Comparison of ENCODE assay signal across 8 cellular contexts in genomic region chr11:119169272-119169719, GRCh38. TPM values are rescaled to one million over a fixed set of nuclear protein-coding genes. Genes with fewer than 3 reads are reported as not detected.
A peak's percentile ranks its signal among the peaks of the same experiment; 100 is the strongest.
DNase-seq lines count a peak whose midpoint lies in the region; ATAC-seq and TF ChIP-seq lines count a peak whose summit lies in the region.

No MANE protein-coding gene starts in this region.

- no peak for TF ChIP-seq EP300 in gastroesophageal sphincter (IDR thresholded peaks at IDR 0.05)

- H3K36me3 ChIP-seq in HUES6 (ENCODE audit: control insufficient read depth, insufficient read depth, low read length) (peaks cover 4% of the 10 kb centered on the region; the same call in 1 of the 2 replicates), gastroesophageal sphincter (peaks cover 0 to 27% of the 10 kb centered on the region in 2 donors)

- CTCF ChIA-PET in AG04450 (lab: Charles Lee), result interaction anchor here (0.6 to 1.9 kb wide), 19 partner anchors 8 to 964 kb away, joined by 3 to 19 read pairs (median 3); partner anchors contain the start of genes C1QTNF5, CBL and DPAGT1

- H3K4me3 ChIP-seq in AG04450 (ENCODE audit: low read depth, low read length), result peak overlapping the region; percentile 64
- H3K4me3 ChIP-seq in HUES6 (ENCODE audit: low read depth, low read length), result peak overlapping the region; percentile 78
- peak overlapping the region; percentile 70 to 93 for H3K4me3 ChIP-seq in gastroesophageal sphincter

- no peaks in the 10 kb centered on the region for H3K27me3 Mint-ChIP-seq in activated T-helper 2 cell treated with anti-CD3 and anti-CD28 coated beads, Interferon-gamma antibody, Interleukin-2, Interleukin-4, amounts not matched to agents 10 μg/mL and 5 μg/mL and 100 μg/mL, durations not matched to agents 14 hours and 24 hours and 36 hours (ENCODE audit: low read depth)

- no peaks in the 10 kb centered on the region for H3K9me3 Mint-ChIP-seq in activated T-helper 2 cell treated with anti-CD3 and anti-CD28 coated beads, Interferon-gamma antibody, Interleukin-2, Interleukin-4, amounts not matched to agents 10 μg/mL and 5 μg/mL and 100 μg/mL, durations not matched to agents 14 hours and 24 hours and 36 hours

- ATAC-seq in gastroesophageal sphincter (peak; percentile 72), omental fat pad (ENCODE audit: low FRiP score) (peak; percentile 41), HG03025 (IDR thresholded peaks at IDR 0.05; ENCODE audit: low FRiP score, unreplicated experiment) (no peak)

- peak overlapping the region; percentile 52 for H3K27ac ChIP-seq in AG04450 (ENCODE audit: low read depth, low read length)
- peak overlapping the region; percentile 73 for H3K27ac ChIP-seq in HUES6 (ENCODE audit: low read depth, low read length)
- peak overlapping the region; percentile 88 to 98 (median 97) for H3K27ac ChIP-seq in gastroesophageal sphincter

- no peaks in the 10 kb centered on the region for H3K36me3 Mint-ChIP-seq in activated T-helper 2 cell treated with anti-CD3 and anti-CD28 coated beads, Interferon-gamma antibody, Interleukin-2, Interleukin-4, amounts not matched to agents 10 μg/mL and 5 μg/mL and 100 μg/mL, durations not matched to agents 14 hours and 24 hours and 36 hours (ENCODE audit: low read depth)

- peak overlapping the region; percentile 85 for H3K9ac ChIP-seq in HUES6 (ENCODE audit: low read length)

- DNase-seq in AG04450 (ENCODE audit: low read depth, low spot score), result no peak
- DNase-seq in GM19238 (ENCODE audit: insufficient read length, low spot score), result peak; percentile 53
- peak; percentile 26 for DNase-seq in activated T-helper 2 cell treated with anti-CD3 and anti-CD28 coated beads, Interferon-gamma antibody, Interleukin-2, Interleukin-4, amounts not matched to agents 10 μg/mL and 5 μg/mL and 100 μg/mL, durations not matched to agents 14 hours and 24 hours and 36 hours (ENCODE audit: low spot score)
- no peak for DNase-seq in omental fat pad (ENCODE audit: low spot score)
- no peak for DNase-seq in activated gamma-delta T cell treated with Interleukin-2 at 50 U/mL for 16 hours

- peak overlapping the region; percentile 88 for H3K4me3 Mint-ChIP-seq in activated T-helper 2 cell treated with anti-CD3 and anti-CD28 coated beads, Interferon-gamma antibody, Interleukin-2, Interleukin-4, amounts not matched to agents 10 μg/mL and 5 μg/mL and 100 μg/mL, durations not matched to agents 14 hours and 24 hours and 36 hours (ENCODE audit: low read depth)

- H3K4me1 ChIP-seq in HUES6 (ENCODE audit: control insufficient read depth, insufficient read depth, low read length) (peaks cover 21% of the 10 kb centered on the region), gastroesophageal sphincter (peaks cover 0 to 19% (median 4%) of the 10 kb centered on the region in 3 donors)

- peak overlapping the region; percentile 89 for H3K27ac Mint-ChIP-seq in activated T-helper 2 cell treated with anti-CD3 and anti-CD28 coated beads, Interferon-gamma antibody, Interleukin-2, Interleukin-4, amounts not matched to agents 10 μg/mL and 5 μg/mL and 100 μg/mL, durations not matched to agents 14 hours and 24 hours and 36 hours

- POLR2A ChIA-PET in AG04450 (lab: Yijun Ruan, JAX), result interaction anchor here (0.6 to 1.3 kb wide), 8 partner anchors 12 to 140 kb away, joined by 3 to 6 read pairs (median 3); partner anchors contain the start of gene C2CD2L

- 60% methylated on average over 1 of the region's 15 CpGs; no CpG with 5 or more reads in 1 of the 2 donors for WGBS in gastroesophageal sphincter (ENCODE audit: low coverage in 1 of 2), 2 donors

- intact Hi-C loops in activated T-helper 2 cell treated with anti-CD3 and anti-CD28 coated beads, Interferon-gamma antibody, Interleukin-2, Interleukin-4, amounts not matched to agents 10 μg/mL and 5 μg/mL and 100 μg/mL, durations not matched to agents 14 hours and 24 hours and 36 hours (cut with micrococcal nuclease), result loop anchor here (5.0 kb wide), 1 partner anchor 67 kb away; the partner anchor contains the start of gene DPAGT1

- TF ChIP-seq POLR2A in gastroesophageal sphincter (IDR thresholded peaks at IDR 0.05), result peak in 1 of 2 donors; percentile 21

- TF ChIP-seq CTCF in AG04450 (IDR thresholded peaks at IDR 0.05; ENCODE audit: low read depth, low read length) (no peak), gastroesophageal sphincter (IDR thresholded peaks at IDR 0.05) (no peak), omental fat pad (IDR thresholded peaks at IDR 0.05) (no peak)

- H3K4me1 Mint-ChIP-seq in activated T-helper 2 cell treated with anti-CD3 and anti-CD28 coated beads, Interferon-gamma antibody, Interleukin-2, Interleukin-4, amounts not matched to agents 10 μg/mL and 5 μg/mL and 100 μg/mL, durations not matched to agents 14 hours and 24 hours and 36 hours (ENCODE audit: low read depth), result peaks cover 16% of the 10 kb centered on the region

- H3K9me3 ChIP-seq in AG04450 (ENCODE audit: control insufficient read depth, insufficient read depth, low read length) (no peaks in the 10 kb centered on the region; the same call in 1 of the 2 replicates), HUES6 (ENCODE audit: control insufficient read depth, insufficient read depth, low read depth, low read length) (no peaks in the 10 kb centered on the region), gastroesophageal sphincter (no peaks in the 10 kb centered on the region)

- H3K27me3 ChIP-seq in AG04450 (ENCODE audit: control insufficient read depth, insufficient read depth, low read length), result no peaks in the 10 kb centered on the region
- H3K27me3 ChIP-seq in HUES6 (ENCODE audit: control insufficient read depth, insufficient read depth, low read length), result no peaks in the 10 kb centered on the region
- no peaks in the 10 kb centered on the region for H3K27me3 ChIP-seq in gastroesophageal sphincter

RNA-seq across cellular contexts. Expression of gene NLRX1, which starts 0.8 kb away (rescaled TPM):
- polyA plus RNA-seq in AG04450 (2011; rRNA removed), result 4.7 and 6.4 TPM in 2 replicates
- polyA minus RNA-seq in AG04450 (2011; rRNA and poly(A)+ RNA removed), result 7.8 and 11.7 TPM in 2 replicates
- total RNA-seq in activated T-helper 2 cell treated with anti-CD3 and anti-CD28 coated beads, Interferon-gamma antibody, Interleukin-2, Interleukin-4, amounts not matched to agents 10 μg/mL and 5 μg/mL and 100 μg/mL, durations not matched to agents 14 hours and 24 hours and 36 hours, result 26.4 and 31.6 TPM in 2 replicates
- total RNA-seq in gastroesophageal sphincter (10 to 100 TPM; 12.1 to 41.4 (median 17.7) TPM), omental fat pad (10 to 100 TPM in 3 of 4 donors, 1 to 10 TPM in 1; 7.9 to 26.0 (median 14.7) TPM)

RNA-seq across cellular contexts. Expression of gene NHERF4, which starts 16.0 kb away (rescaled TPM):
- polyA plus RNA-seq in AG04450 (2011; rRNA removed), result not detected in 2 replicates
- not detected in 2 replicates for polyA minus RNA-seq in AG04450 (2011; rRNA and poly(A)+ RNA removed)
- total RNA-seq in activated T-helper 2 cell treated with anti-CD3 and anti-CD28 coated beads, Interferon-gamma antibody, Interleukin-2, Interleukin-4, amounts not matched to agents 10 μg/mL and 5 μg/mL and 100 μg/mL, durations not matched to agents 14 hours and 24 hours and 36 hours, result 0.48 and 0.57 TPM in 2 replicates
- total RNA-seq in gastroesophageal sphincter (under 1 TPM in 1 of 4 donors, not detected in 3; 0.19 TPM), omental fat pad (10 to 100 TPM in 1 of 4 donors, 1 to 10 TPM in 2, not detected in 1; 1.3 to 11.7 (median 1.4) TPM)

RNA-seq across cellular contexts. Expression of gene ABCG4, which starts 20.4 kb away (rescaled TPM):
- 0.21 and 0.30 TPM in 2 replicates for polyA plus RNA-seq in AG04450 (2011; rRNA removed)
- 0.51 and 1.1 TPM in 2 replicates for polyA minus RNA-seq in AG04450 (2011; rRNA and poly(A)+ RNA removed)
- 0.11 and 0.16 TPM in 2 replicates for total RNA-seq in activated T-helper 2 cell treated with anti-CD3 and anti-CD28 coated beads, Interferon-gamma antibody, Interleukin-2, Interleukin-4, amounts not matched to agents 10 μg/mL and 5 μg/mL and 100 μg/mL, durations not matched to agents 14 hours and 24 hours and 36 hours
- total RNA-seq in gastroesophageal sphincter (1 to 10 TPM in 1 of 4 donors, under 1 TPM in 2, not detected in 1; 0.20 to 1.1 (median 0.40) TPM), omental fat pad (under 1 TPM in 2 of 4 donors, not detected in 2; 0.09 to 0.32 TPM)

RNA-seq across cellular contexts. Expression of gene CBL, which starts 36.8 kb away (rescaled TPM):
- 19.9 and 24.3 TPM in 2 replicates for polyA plus RNA-seq in AG04450 (2011; rRNA removed)
- polyA minus RNA-seq in AG04450 (2011; rRNA and poly(A)+ RNA removed), result 23.6 and 28.2 TPM in 2 replicates
- total RNA-seq in activated T-helper 2 cell treated with anti-CD3 and anti-CD28 coated beads, Interferon-gamma antibody, Interleukin-2, Interleukin-4, amounts not matched to agents 10 μg/mL and 5 μg/mL and 100 μg/mL, durations not matched to agents 14 hours and 24 hours and 36 hours, result 38.6 and 39.6 TPM in 2 replicates
- 10 to 100 TPM; 20.2 to 29.2 (median 25.1) TPM for total RNA-seq in gastroesophageal sphincter
- 10 to 100 TPM; 12.9 to 26.6 (median 20.9) TPM for total RNA-seq in omental fat pad

RNA-seq across cellular contexts. Expression of gene HINFP, which starts 47.9 kb away (rescaled TPM):
- 14.9 and 16.4 TPM in 2 replicates for polyA plus RNA-seq in AG04450 (2011; rRNA removed)
- polyA minus RNA-seq in AG04450 (2011; rRNA and poly(A)+ RNA removed), result 26.7 and 33.9 TPM in 2 replicates
- 29.8 and 35.5 TPM in 2 replicates for total RNA-seq in activated T-helper 2 cell treated with anti-CD3 and anti-CD28 coated beads, Interferon-gamma antibody, Interleukin-2, Interleukin-4, amounts not matched to agents 10 μg/mL and 5 μg/mL and 100 μg/mL, durations not matched to agents 14 hours and 24 hours and 36 hours
- 10 to 100 TPM; 19.0 to 30.2 (median 23.3) TPM for total RNA-seq in gastroesophageal sphincter
- 10 to 100 TPM; 10.2 to 31.0 (median 24.4) TPM for total RNA-seq in omental fat pad

Comparison
In these comparisons a context has a peak if more than half of its experiments do, and no peak if none do; other contexts are left out.
1. DNase-seq: peak in GM19238 (single experiment) and activated T-helper 2 cell treated with anti-CD3 and anti-CD28 coated beads, Interferon-gamma antibody, Interleukin-2, Interleukin-4, amounts not matched to agents 10 μg/mL and 5 μg/mL and 100 μg/mL, durations not matched to agents 14 hours and 24 hours and 36 hours (single experiment); none in AG04450 (single experiment), omental fat pad (single experiment) and activated gamma-delta T cell treated with Interleukin-2 at 50 U/mL for 16 hours (single experiment).
2. Peak in every context shown above with its lines, with median percentiles within 50 percentile points of each other: H3K27ac ChIP-seq and H3K4me3 ChIP-seq.